17 cellular contexts compared by ENCODE assay signal in the genomic region with DNA sequence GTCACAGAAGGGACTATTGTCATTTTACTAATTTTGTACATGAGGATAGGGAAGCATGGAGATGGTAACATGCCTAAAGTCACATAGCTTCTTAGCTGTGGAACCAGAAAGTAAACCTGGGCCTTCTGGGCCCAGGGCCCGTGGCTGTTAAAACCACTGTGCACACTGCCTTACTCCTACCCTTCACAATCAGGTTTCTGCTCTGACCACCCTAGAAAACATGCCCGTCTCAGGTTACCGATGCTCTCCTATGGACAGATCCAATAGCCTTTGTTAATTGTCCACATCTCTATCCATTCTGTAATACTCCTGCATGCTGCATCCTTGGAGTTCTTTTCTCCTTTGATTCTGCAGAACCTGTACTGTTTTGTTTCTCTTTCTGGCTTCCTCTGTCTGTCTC.
"Had no signal": no experiment of that assay in that cellular context is flagged by ENCODE, and none has a peak within 500 bp of the region (broad histone marks: within the 10 kb centered on the region; RNA-seq: fewer than 3 reads in every experiment).

No MANE protein-coding gene starts in this region.

- H3K36me3 ChIP-seq: esophagus muscularis mucosa, lower lobe of right lung, prostate gland, sigmoid colon, tibial artery, uterus had no signal

- H3K4me1 ChIP-seq: esophagus muscularis mucosa, lower lobe of right lung, prostate gland, sigmoid colon, spleen, testis, tibial artery, uterus had no signal

- H3K9me3 ChIP-seq: lower lobe of right lung, prostate gland, sigmoid colon, testis, tibial artery, uterus had no signal

- DNase-seq: effector memory CD4-positive, alpha-beta T cell; head of caudate nucleus; left ventricle myocardium superior; lower lobe of right lung; natural killer cell; right cardiac atrium; sigmoid colon; spleen; stimulated activated CD4-positive, alpha-beta T cell treated with anti-CD3 and anti-CD28 coated beads, Interleukin-4, amount 100 ng/mL, for 4 hours; stimulated activated naive CD8-positive, alpha-beta T cell treated with anti-CD3 and anti-CD28 coated beads, Interleukin-15, Interleukin-2, amounts not matched to agents 100 U/mL and 50 U/mL, for 24 hours; substantia nigra; testis; tibial artery; uterus had no signal

- H3K27me3 ChIP-seq: esophagus muscularis mucosa, sigmoid colon, spleen, testis, tibial artery, uterus had no signal

- H3K27ac ChIP-seq: esophagus muscularis mucosa, lower lobe of right lung, prostate gland, sigmoid colon, spleen, testis, tibial artery, uterus had no signal

- ATAC-seq: left ventricle myocardium superior; lower lobe of right lung; natural killer cell; right cardiac atrium; stimulated activated memory B cell treated with anti-CD40 and anti-IgM and Interleukin-4, amounts not matched to agents 10 μg/mL and 1 μg/mL and 100 μg/mL, for 72 hours; stimulated activated naive CD8-positive, alpha-beta T cell treated with anti-CD3 and anti-CD28 coated beads, Interleukin-15, Interleukin-2, amounts not matched to agents 100 U/mL and 50 U/mL, for 24 hours had no signal

- H3K4me3 ChIP-seq: esophagus muscularis mucosa, lower lobe of right lung, prostate gland, sigmoid colon, spleen, testis, tibial artery, uterus had no signal
